ENCODE assay signal across 16 cellular contexts in the genomic region with DNA sequence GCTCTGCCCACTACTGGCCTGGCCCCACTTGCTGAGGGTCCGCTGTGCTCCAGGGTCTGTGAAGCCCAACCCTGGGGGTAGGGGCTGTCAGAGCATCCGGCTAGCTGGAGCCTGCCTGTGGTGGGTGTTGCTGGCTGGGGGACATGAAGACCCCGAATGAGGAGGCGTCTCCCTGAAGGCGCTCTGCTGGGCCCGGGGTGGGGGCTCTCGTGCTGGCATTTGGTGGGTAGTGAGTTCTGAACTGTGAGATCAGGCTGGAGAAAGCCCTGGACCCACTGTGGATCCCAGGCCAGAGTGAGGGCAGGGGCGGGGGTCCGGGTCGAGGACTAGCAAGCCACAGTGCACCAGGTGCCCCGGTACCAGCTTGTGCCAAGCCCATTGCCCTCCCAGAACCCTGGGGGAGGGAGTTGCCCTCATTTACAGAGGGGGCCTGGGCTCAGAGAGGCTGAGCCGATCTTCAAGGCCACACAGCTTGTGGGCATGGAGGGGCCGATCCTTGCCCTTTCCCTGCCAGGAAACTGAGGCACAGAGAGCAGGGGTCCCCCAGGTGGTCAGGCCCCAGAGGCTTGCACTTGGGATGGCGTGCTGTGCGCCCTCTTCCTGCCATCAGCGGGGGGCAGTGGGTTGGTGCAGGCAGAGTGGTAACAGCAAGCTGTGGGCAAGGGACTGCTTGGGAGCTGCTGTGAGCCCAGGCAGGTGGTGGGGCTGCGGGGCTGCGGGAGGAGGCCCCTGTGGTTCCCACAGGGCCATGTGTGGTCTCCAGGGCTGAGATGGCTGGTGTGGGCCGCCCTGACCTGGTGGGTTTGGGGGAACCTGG. TPM values are rescaled to one million over a fixed set of nuclear protein-coding genes. Genes with fewer than 3 reads are reported as not detected.
DNase-seq lines count a peak whose midpoint lies in the region; ATAC-seq and TF ChIP-seq lines count a peak whose summit lies in the region.
"Had no signal": no experiment of that assay in that cellular context is flagged by ENCODE, and none has a peak within 500 bp of the region (broad histone marks: within the 10 kb centered on the region; RNA-seq: fewer than 3 reads in every experiment).

No MANE protein-coding gene starts in this region.

- BruUV-seq in MCF 10A (replicated peaks; lab: Mats Ljungman, UMichigan), result no TSS peak

- H3K4me1 ChIP-seq in breast epithelium, result peaks cover 19 to 55% of the 10 kb centered on the region in 2 donors
- H3K4me1 ChIP-seq in parathyroid adenoma, result peaks cover 53% of the 10 kb centered on the region
- peaks cover 93% of the 10 kb centered on the region for H3K4me1 ChIP-seq in upper lobe of right lung
- H3K4me1 ChIP-seq in mesendoderm (ENCODE audit: control insufficient read depth, low read depth, low read length), result no peaks in the 10 kb centered on the region

- H3K4ac ChIP-seq in mesendoderm (ENCODE audit: low read depth, low read length), result no peak overlapping the region

- peaks cover 24% of the 10 kb centered on the region for H3K4me1 Mint-ChIP-seq in MCF 10A (ENCODE audit: insufficient read depth, unreplicated experiment)
- peaks cover 33% of the 10 kb centered on the region for H3K4me1 Mint-ChIP-seq in endothelial cell (ENCODE audit: unreplicated experiment)

- H3K9me3 ChIP-seq in breast epithelium (no peaks in the 10 kb centered on the region), parathyroid adenoma (ENCODE audit: control insufficient read depth, low read length) (no peaks in the 10 kb centered on the region), upper lobe of right lung (no peaks in the 10 kb centered on the region)
- H3K9me3 ChIP-seq: ovary had no signal

- H3K9me3 Mint-ChIP-seq in MCF 10A (ENCODE audit: unreplicated experiment) (no peaks in the 10 kb centered on the region), endothelial cell (ENCODE audit: unreplicated experiment) (no peaks in the 10 kb centered on the region)
- H3K9me3 Mint-ChIP-seq: activated CD8-positive, alpha-beta T cell treated with anti-CD3 and anti-CD28 coated beads for 36 hours; activated naive CD8-positive, alpha-beta T cell treated with anti-CD3 and anti-CD28 coated beads, Interleukin-2, amount 50 U/mL, for 24 hours; CD4-positive, alpha-beta memory T cell had no signal

- H3K27me3 ChIP-seq in breast epithelium (no peaks in the 10 kb centered on the region), parathyroid adenoma (ENCODE audit: control insufficient read depth, insufficient read depth, low read length) (no peaks in the 10 kb centered on the region), upper lobe of right lung (no peaks in the 10 kb centered on the region), mesendoderm (ENCODE audit: insufficient read depth, low read length, poor library complexity) (no peaks in the 10 kb centered on the region)
- H3K27me3 ChIP-seq: ovary had no signal

- CTCF ChIA-PET in MCF 10A (lab: Yijun Ruan, JAX), result no interaction called here

- TF ChIP-seq CTCF in breast epithelium (IDR thresholded peaks at IDR 0.05) (no peak), MCF 10A (IDR thresholded peaks at IDR 0.05; ENCODE audit: unreplicated experiment) (no peak), endothelial cell (IDR thresholded peaks at IDR 0.05; ENCODE audit: unreplicated experiment) (no peak), parathyroid adenoma (IDR thresholded peaks at IDR 0.05) (no peak), upper lobe of right lung (IDR thresholded peaks at IDR 0.05) (no peak)

- H2BK120ac ChIP-seq in mesendoderm (ENCODE audit: low read depth, low read length), result no peak overlapping the region

- no peak for TF ChIP-seq POLR2A in breast epithelium (IDR thresholded peaks at IDR 0.05)

- POLR2A ChIA-PET in MCF 10A (lab: Yijun Ruan, JAX), result no interaction called here

- H3K79me2 ChIP-seq in parathyroid adenoma (peaks cover 93% of the 10 kb centered on the region), mesendoderm (ENCODE audit: control insufficient read depth, insufficient read depth, low read length) (peaks cover 35% of the 10 kb centered on the region)

- H3K36me3 ChIP-seq in breast epithelium (no peaks in the 10 kb centered on the region), parathyroid adenoma (ENCODE audit: control insufficient read depth, insufficient read depth, low read length) (no peaks in the 10 kb centered on the region), upper lobe of right lung (no peaks in the 10 kb centered on the region), mesendoderm (ENCODE audit: control insufficient read depth, insufficient read depth, low read length) (no peaks in the 10 kb centered on the region)
- H3K36me3 ChIP-seq: ovary had no signal

- no peak overlapping the region for H3K56ac ChIP-seq in mesendoderm (ENCODE audit: low read length)

- H3K4me3 ChIP-seq in breast epithelium, result no peak overlapping the region
- H3K4me3 ChIP-seq in parathyroid adenoma (ENCODE audit: low read depth, low read length), result no peak overlapping the region
- H3K4me3 ChIP-seq in upper lobe of right lung, result no peak overlapping the region
- no peak overlapping the region for H3K4me3 ChIP-seq in mesendoderm (ENCODE audit: low read length)
- H3K4me3 ChIP-seq: ovary, PC-9 had no signal

- H3K27ac ChIP-seq in breast epithelium (peak overlapping the region; percentile 36 to 78), parathyroid adenoma (peak overlapping the region; percentile 22), upper lobe of right lung (peak overlapping the region; percentile 74), mesendoderm (ENCODE audit: low read depth, low read length) (no peak overlapping the region)
- H3K27ac ChIP-seq: PC-9 had no signal

- H3K27ac Mint-ChIP-seq in MCF 10A (ENCODE audit: low read depth, unreplicated experiment), result no peak overlapping the region
- H3K27ac Mint-ChIP-seq in endothelial cell (ENCODE audit: unreplicated experiment), result peak overlapping the region; percentile 77
- H3K27ac Mint-ChIP-seq: activated CD8-positive, alpha-beta T cell treated with anti-CD3 and anti-CD28 coated beads for 36 hours; activated naive CD8-positive, alpha-beta T cell treated with anti-CD3 and anti-CD28 coated beads, Interleukin-2, amount 50 U/mL, for 24 hours had no signal

- intact Hi-C loops in breast epithelium (cut with DNase I; ENCODE audit: low total_unique reads) (no loop called here), MCF 10A (cut with micrococcal nuclease) (no loop called here), upper lobe of right lung (cut with DNase I) (no loop called here)

- H3K36me3 Mint-ChIP-seq in MCF 10A (ENCODE audit: insufficient read depth, unreplicated experiment), result peaks cover 12% of the 10 kb centered on the region
- peaks cover 9% of the 10 kb centered on the region for H3K36me3 Mint-ChIP-seq in endothelial cell (ENCODE audit: low read depth, unreplicated experiment)
- H3K36me3 Mint-ChIP-seq: CD4-positive, alpha-beta memory T cell had no signal

- no peak overlapping the region for H3K18ac ChIP-seq in mesendoderm (ENCODE audit: low read length)

- H4K8ac ChIP-seq in mesendoderm (ENCODE audit: low read depth, low read length), result no peak overlapping the region

- H3K23ac ChIP-seq in mesendoderm (ENCODE audit: low read length), result no peak overlapping the region

- no CpG with 5 or more reads among the region's 19 CpGs for WGBS in mesendoderm (ENCODE audit: extremely low coverage, insufficient coverage, low lambda C conversion rate)

- DNase-seq in breast epithelium (ENCODE audit: low spot score in 2 of 2) (no peak), MCF 10A (ENCODE audit: unreplicated experiment) (no peak), endothelial cell (ENCODE audit: low spot score) (no peak), upper lobe of right lung (no peak), mesendoderm (no peak), HCEC 1CT (no peak)
- DNase-seq: activated CD8-positive, alpha-beta T cell treated with anti-CD3 and anti-CD28 coated beads for 36 hours; activated naive CD8-positive, alpha-beta T cell treated with anti-CD3 and anti-CD28 coated beads, Interleukin-2, amount 50 U/mL, for 24 hours; CD4-positive, alpha-beta memory T cell; NCI-H187; NCI-H526 treated with DMSO at 0.1 percent for 48 hours; ovary; SW 1271 had no signal

- H2AFZ ChIP-seq in parathyroid adenoma, result no peak overlapping the region
- H2AFZ ChIP-seq: PC-9 had no signal

- H2BK15ac ChIP-seq in mesendoderm (replicated peaks; ENCODE audit: low read depth), result no peak overlapping the region

- H2BK5ac ChIP-seq in mesendoderm (ENCODE audit: low read length), result no peak overlapping the region

- no peak overlapping the region for H2AK5ac ChIP-seq in mesendoderm (ENCODE audit: low read length)

- H3K27me3 Mint-ChIP-seq in MCF 10A (ENCODE audit: insufficient read depth, unreplicated experiment), result no peaks in the 10 kb centered on the region
- H3K27me3 Mint-ChIP-seq in endothelial cell (ENCODE audit: unreplicated experiment), result peaks cover 16% of the 10 kb centered on the region
- H3K27me3 Mint-ChIP-seq: activated CD8-positive, alpha-beta T cell treated with anti-CD3 and anti-CD28 coated beads for 36 hours; activated naive CD8-positive, alpha-beta T cell treated with anti-CD3 and anti-CD28 coated beads, Interleukin-2, amount 50 U/mL, for 24 hours; CD4-positive, alpha-beta memory T cell had no signal

- peaks cover 34% of the 10 kb centered on the region for H3K79me1 ChIP-seq in mesendoderm (ENCODE audit: low read length)

- peak overlapping the region; percentile 55 for H3K4me2 ChIP-seq in parathyroid adenoma (ENCODE audit: low read length)
- H3K4me2 ChIP-seq in mesendoderm (ENCODE audit: low read length), result no peak overlapping the region
- H3K4me2 ChIP-seq: PC-9 had no signal

- H4K5ac ChIP-seq in mesendoderm (ENCODE audit: low read length), result no peak overlapping the region

- H3K4me3 Mint-ChIP-seq in MCF 10A (ENCODE audit: unreplicated experiment) (no peak overlapping the region), endothelial cell (ENCODE audit: unreplicated experiment) (no peak overlapping the region)
- H3K4me3 Mint-ChIP-seq: activated CD8-positive, alpha-beta T cell treated with anti-CD3 and anti-CD28 coated beads for 36 hours; activated naive CD8-positive, alpha-beta T cell treated with anti-CD3 and anti-CD28 coated beads, Interleukin-2, amount 50 U/mL, for 24 hours; CD4-positive, alpha-beta memory T cell had no signal

- no peak for ATAC-seq in upper lobe of right lung
- no peak for ATAC-seq in HG02938 (IDR thresholded peaks at IDR 0.05; ENCODE audit: unreplicated experiment)
- ATAC-seq: activated CD8-positive, alpha-beta T cell treated with anti-CD3 and anti-CD28 coated beads for 36 hours; activated naive CD8-positive, alpha-beta T cell treated with anti-CD3 and anti-CD28 coated beads, Interleukin-2, amount 50 U/mL, for 24 hours had no signal

- no peak overlapping the region for H3K9ac ChIP-seq in parathyroid adenoma
- H3K9ac ChIP-seq in mesendoderm (ENCODE audit: low read length), result no peak overlapping the region

RNA-seq across cellular contexts. Expression of a gene that starts 15.9 kb away (rescaled TPM):
- total RNA-seq in breast epithelium (10 to 100 TPM; 31.0 to 63.0 (median 31.5) TPM), MCF 10A (2022) (57.7 and 65.5 TPM in 2 replicates), endothelial cell (ENCODE audit: unreplicated experiment) (83.3 TPM), upper lobe of right lung (80.6 TPM)
- polyA plus RNA-seq in mesendoderm (2013, experiment 1 of 2), result 16.4 TPM
- 16.9 TPM for polyA plus RNA-seq in mesendoderm (2013, experiment 2 of 2)
